1 cellular context compared by ENCODE assay signal in genomic region chr19:52532480-52532879, GRCh38.
A peak's percentile ranks its signal among the peaks of the same experiment; 100 is the strongest.
TF ChIP-seq lines count a peak whose summit lies in the region.

No MANE protein-coding gene starts in this region.

TF ChIP-seq in K562, 482 proteins besides CTCF, POLR2A, EP300 and RAD21 (continued from another document):
- TF ChIP-seq FOXM1 (IDR thresholded peaks at IDR 0.05; ENCODE audit: low read depth), result no peak
- TF ChIP-seq FOXM1 (CRISPR knock-in tag; IDR thresholded peaks at IDR 0.05; ENCODE audit: low read depth), result no peak
- peak; percentile 64 for TF ChIP-seq MAFG (tag; conservative IDR thresholded peaks at IDR 0.05)
- no peak for TF ChIP-seq CTBP1 (IDR thresholded peaks at IDR 0.05; ENCODE audit: borderline replicate concordance)
- peak; percentile 80 for TF ChIP-seq MAFF (IDR thresholded peaks at IDR 0.05; ENCODE audit: low read length)
- TF ChIP-seq MAFK (IDR thresholded peaks at IDR 0.05; ENCODE audit: low read length), result peak; percentile 87
- no peak for TF ChIP-seq TBP (optimal IDR thresholded peaks at IDR 0.05; ENCODE audit: low read depth, low read length)
- TF ChIP-seq CEBPB (tag; IDR thresholded peaks at IDR 0.05), result no peak
- TF ChIP-seq C11orf30 (IDR thresholded peaks at IDR 0.05; ENCODE audit: low read depth), result peak; percentile 72
- peak; percentile 85 for TF ChIP-seq ZNF316 (IDR thresholded peaks at IDR 0.05)
- TF ChIP-seq ZBTB34 (CRISPR knock-in tag; IDR thresholded peaks at IDR 0.05), result no peak
- no peak for TF ChIP-seq HMGXB4 (CRISPR knock-in tag; IDR thresholded peaks at IDR 0.05)
- no peak for TF ChIP-seq ZZZ3 (IDR thresholded peaks at IDR 0.05)
- TF ChIP-seq, protein P1, sequence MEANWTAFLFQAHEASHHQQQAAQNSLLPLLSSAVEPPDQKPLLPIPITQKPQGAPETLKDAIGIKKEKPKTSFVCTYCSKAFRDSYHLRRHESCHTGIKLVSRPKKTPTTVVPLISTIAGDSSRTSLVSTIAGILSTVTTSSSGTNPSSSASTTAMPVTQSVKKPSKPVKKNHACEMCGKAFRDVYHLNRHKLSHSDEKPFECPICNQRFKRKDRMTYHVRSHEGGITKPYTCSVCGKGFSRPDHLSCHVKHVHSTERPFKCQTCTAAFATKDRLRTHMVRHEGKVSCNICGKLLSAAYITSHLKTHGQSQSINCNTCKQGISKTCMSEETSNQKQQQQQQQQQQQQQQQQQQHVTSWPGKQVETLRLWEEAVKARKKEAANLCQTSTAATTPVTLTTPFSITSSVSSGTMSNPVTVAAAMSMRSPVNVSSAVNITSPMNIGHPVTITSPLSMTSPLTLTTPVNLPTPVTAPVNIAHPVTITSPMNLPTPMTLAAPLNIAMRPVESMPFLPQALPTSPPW (CRISPR knock-in tag; IDR thresholded peaks at IDR 0.05), result no peak
